In the genomic region with DNA sequence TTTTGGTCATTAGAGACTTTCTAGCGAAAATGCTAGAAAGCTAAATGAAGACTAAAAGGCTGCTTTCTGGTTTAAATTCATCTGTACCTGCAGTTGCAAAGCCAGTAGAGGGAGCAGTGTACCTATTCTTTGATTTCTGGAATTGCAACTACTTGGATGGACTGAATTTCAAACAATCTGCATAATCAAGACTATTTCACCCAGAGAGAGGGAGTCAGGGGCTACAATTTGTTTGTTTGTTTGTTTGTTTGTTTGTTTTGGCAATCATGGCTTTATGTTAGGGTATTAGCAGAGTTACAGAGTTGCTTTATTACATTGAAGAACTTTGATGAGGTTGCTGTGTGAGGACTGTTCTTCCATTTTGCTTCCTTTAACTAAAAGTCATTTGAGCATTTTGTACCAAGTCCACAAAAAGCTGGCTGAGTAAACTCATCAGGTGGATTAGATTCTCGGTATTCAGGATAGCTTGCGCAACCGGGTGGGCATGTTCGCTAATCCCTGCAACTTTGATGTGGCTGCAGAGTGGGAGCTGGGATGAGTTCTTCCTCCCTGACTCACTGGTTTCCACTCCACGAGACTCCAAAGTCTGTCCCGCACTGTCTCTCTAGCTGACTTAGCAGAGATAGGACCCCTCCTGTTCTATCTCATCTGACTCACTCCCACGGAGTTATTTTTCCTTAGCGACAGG, we compare ENCODE assay signal across 8 cellular contexts.
DNase-seq lines count a peak whose midpoint lies in the region; ATAC-seq and TF ChIP-seq lines count a peak whose summit lies in the region.

No MANE protein-coding gene starts in this region.

- CTCF ChIA-PET in Caco-2 (lab: Charles Lee): interaction anchor here (0.6 kb wide), 2 partner anchors 212 to 435 kb away, joined by 3 read pairs; no protein-coding TSS in a partner anchor
- CTCF ChIA-PET in Panc1 (lab: Charles Lee): interaction anchor here (0.5 to 1.0 kb wide), 3 partner anchors 54 to 143 kb away, joined by 3 to 6 read pairs (median 3); no protein-coding TSS in a partner anchor

- in situ Hi-C loops in Panc1 (cut with HindIII; ENCODE audit: low pct_unique_long_range_greater_than_20kb, low sequenced_read_pairs): no loop called here

- H3K4me3 ChIP-seq in Caco-2 (ENCODE audit: low read depth, low read length): no peak overlapping the region
- no peak overlapping the region for H3K4me3 ChIP-seq in Panc1 (ENCODE audit: low read depth in 2 of 2, low read length in 2 of 2)

- intact Hi-C loops in Caco-2 (cut with micrococcal nuclease; ENCODE audit: unreplicated experiment) (loop anchor here (5.0 kb wide), 2 partner anchors 53 to 888 kb away; no protein-coding TSS in a partner anchor), Panc1 (cut with micrococcal nuclease; ENCODE audit: unreplicated experiment) (loop anchor here (2.0 to 10.0 kb wide), 2 partner anchors 891 to 1231 kb away; no protein-coding TSS in a partner anchor), left colon (cut with DNase I, micrococcal nuclease) (loop anchor here (5.0 to 10.0 kb wide), 2 partner anchors 881 to 893 kb away; no protein-coding TSS in a partner anchor)

- H3K36me3 ChIP-seq in Caco-2 (ENCODE audit: control insufficient read depth, insufficient read depth, low read length) (no peaks in the 10 kb centered on the region), Panc1 (ENCODE audit: control insufficient read depth, insufficient read depth, low read length) (no peaks in the 10 kb centered on the region)

- H3K27ac ChIP-seq in Panc1 (ENCODE audit: low read length): no peak overlapping the region

- no peaks in the 10 kb centered on the region for H3K27me3 ChIP-seq in Caco-2 (replicated peaks; ENCODE audit: control insufficient read depth, insufficient read depth, low read length)
- H3K27me3 ChIP-seq in Panc1 (ENCODE audit: control insufficient read depth, insufficient read depth, low read length): no peaks in the 10 kb centered on the region

- DNase-seq in Caco-2 (peak in 1 of 2 experiments; percentile 16), HPDE6-E6E7 (ENCODE audit: extremely low spot score) (peak; percentile 48), Panc1 (ENCODE audit: low read depth, low spot score) (no peak), endothelial cell (ENCODE audit: low spot score) (peak; percentile 22), midbrain (lab: John Stamatoyannopoulos, UW) (peak; percentile 46), left colon (no peak)
- DNase-seq in stimulated activated CD4-positive, alpha-beta T cell treated with anti-CD3 and anti-CD28 coated beads, Interleukin-15, amount 100 ng/mL, for 24 hours: no peak
- no peak for DNase-seq in activated CD4-positive, alpha-beta T cell treated with anti-CD3 and anti-CD28 coated beads, Interleukin-2, amount 50 U/mL, for 4 hours

- peaks cover 21% of the 10 kb centered on the region for H3K9me3 Mint-ChIP-seq in Caco-2 (ENCODE audit: unreplicated experiment)
- H3K9me3 Mint-ChIP-seq in endothelial cell (ENCODE audit: unreplicated experiment): no peaks in the 10 kb centered on the region

- POLR2A ChIA-PET in Caco-2 (lab: Charles Lee) (no interaction called here), Panc1 (lab: Charles Lee) (no interaction called here)

- no peak overlapping the region for H3K27ac Mint-ChIP-seq in Caco-2 (ENCODE audit: unreplicated experiment)
- no peak overlapping the region for H3K27ac Mint-ChIP-seq in endothelial cell (ENCODE audit: unreplicated experiment)

- H3K9me3 ChIP-seq in Caco-2 (no peaks in the 10 kb centered on the region), Panc1 (ENCODE audit: control insufficient read depth, insufficient read depth, low read depth, low read length) (no peaks in the 10 kb centered on the region)

- H3K36me3 Mint-ChIP-seq in Caco-2 (ENCODE audit: insufficient read depth, unreplicated experiment): no peaks in the 10 kb centered on the region
- H3K36me3 Mint-ChIP-seq in endothelial cell (ENCODE audit: low read depth, unreplicated experiment): no peaks in the 10 kb centered on the region

- H3K4me1 ChIP-seq in Caco-2 (no peaks in the 10 kb centered on the region), Panc1 (ENCODE audit: control insufficient read depth, insufficient read depth, low read length) (no peaks in the 10 kb centered on the region)

- H3K4me1 Mint-ChIP-seq in Caco-2 (ENCODE audit: low read depth, unreplicated experiment) (no peaks in the 10 kb centered on the region), endothelial cell (ENCODE audit: unreplicated experiment) (no peaks in the 10 kb centered on the region)

- H3K27me3 Mint-ChIP-seq in Caco-2 (ENCODE audit: insufficient read depth, unreplicated experiment) (no peaks in the 10 kb centered on the region), endothelial cell (ENCODE audit: unreplicated experiment) (peaks cover 2% of the 10 kb centered on the region)

- ATAC-seq in Panc1 (no peak), left colon (no peak)

- BruUV-seq in Caco-2 (replicated peaks; lab: Mats Ljungman, UMichigan): no TSS peak
- BruUV-seq in Panc1 (replicated peaks; lab: Mats Ljungman, UMichigan): no TSS peak

- TF ChIP-seq CTCF in Caco-2 (IDR thresholded peaks at IDR 0.05; ENCODE audit: insufficient read depth in 1 of 2, low read depth in 1 of 2, low read length in 1 of 2, severe bottlenecking in 1 of 2, unreplicated experiment in 1 of 2): peak; percentile 40 to 51
- TF ChIP-seq CTCF in Panc1 (IDR thresholded peaks at IDR 0.05): peak; percentile 74; the same call in 1 of the 2 replicates
- TF ChIP-seq CTCF in endothelial cell (IDR thresholded peaks at IDR 0.05; ENCODE audit: unreplicated experiment): peak; percentile 48

- H3K4me3 Mint-ChIP-seq in Caco-2 (ENCODE audit: unreplicated experiment): peak overlapping the region; percentile 19
- H3K4me3 Mint-ChIP-seq in endothelial cell (ENCODE audit: unreplicated experiment): no peak overlapping the region

Comparison
In these comparisons a context has a peak if more than half of its experiments do, and no peak if none do; other contexts are left out.
1. DNase-seq: peak in HPDE6-E6E7 (single experiment), endothelial cell (single experiment) and midbrain (single experiment); none in Panc1 (single experiment), stimulated activated CD4-positive, alpha-beta T cell treated with anti-CD3 and anti-CD28 coated beads, Interleukin-15, amount 100 ng/mL, for 24 hours (single experiment), left colon (0 of 2) and activated CD4-positive, alpha-beta T cell treated with anti-CD3 and anti-CD28 coated beads, Interleukin-2, amount 50 U/mL, for 4 hours (0 of 2).
2. Peak in every context shown above with its lines, with median percentiles within 50 percentile points of each other: CTCF ChIP-seq.